In genomic region chr9:114805670-114806551, GRCh38 we compare ENCODE assay signal across 8 cellular contexts. TPM values are rescaled to one million over a fixed set of nuclear protein-coding genes. Genes with fewer than 3 reads are reported as not detected.
DNase-seq lines count a peak whose midpoint lies in the region; ATAC-seq and TF ChIP-seq lines count a peak whose summit lies in the region.

Gene TNFSF15 (minus strand): TSS chr9:114806039. CDS start chr9:114806012, 27 bp downstream.

- H3K4me2 ChIP-seq in mesenchymal stem cell (ENCODE audit: low read length, poor library complexity, severe bottlenecking), result no peak within 1 kb of the TSS

- H3K36me3 ChIP-seq in mesenchymal stem cell (ENCODE audit: control insufficient read depth in 1 of 2, insufficient read depth in 2 of 2, low read depth in 1 of 2, low read length in 2 of 2), result no peaks in the 10 kb centered on the region
- H3K36me3 ChIP-seq in upper lobe of left lung, result no peaks in the 10 kb centered on the region

- H3K27me3 ChIP-seq in mesenchymal stem cell (ENCODE audit: control insufficient read depth in 1 of 2, insufficient read depth in 1 of 2, low read length in 2 of 2) (no peaks in the 10 kb centered on the region), upper lobe of left lung (no peaks in the 10 kb centered on the region)

- peak within 1 kb of the TSS in 1 of 2 experiments; percentile 31 for H3K14ac ChIP-seq in mesenchymal stem cell (ENCODE audit: low read length in 2 of 2)

- no peak within 1 kb of the TSS for H3K9ac ChIP-seq in mesenchymal stem cell (ENCODE audit: low read length)

- no peak within 1 kb of the TSS for H2BK120ac ChIP-seq in mesenchymal stem cell (ENCODE audit: low read depth, low read length)

- H3K79me1 ChIP-seq in mesenchymal stem cell (replicated peaks; ENCODE audit: low read length, poor library complexity, severe bottlenecking), result no peaks in the 10 kb centered on the region

- peak in 1 of 4 donors; percentile 46 for TF ChIP-seq POLR2A in upper lobe of left lung (IDR thresholded peaks at IDR 0.05)

- no peak within 1 kb of the TSS for H2BK5ac ChIP-seq in mesenchymal stem cell (ENCODE audit: low read depth, low read length, poor library complexity, severe bottlenecking)

- no peak within 1 kb of the TSS for H2AFZ ChIP-seq in mesenchymal stem cell (ENCODE audit: low read depth, low read length)

- peak; percentile 85 for ATAC-seq in GM18520 (IDR thresholded peaks at IDR 0.05; ENCODE audit: unreplicated experiment)
- peak; percentile 91 for ATAC-seq in HG03025 (IDR thresholded peaks at IDR 0.05; ENCODE audit: low FRiP score, unreplicated experiment)
- ATAC-seq in upper lobe of left lung (ENCODE audit: low FRiP score in 2 of 2), result peak; percentile 87 to 94

- in situ Hi-C loops in T47D (cut with HindIII; ENCODE audit: low pct_unique_long_range_greater_than_20kb, low sequenced_read_pairs), result no loop called here

- H2BK15ac ChIP-seq in mesenchymal stem cell (ENCODE audit: low read depth, poor library complexity, severe bottlenecking), result no peak within 1 kb of the TSS

- TF ChIP-seq CTCF in upper lobe of left lung (IDR thresholded peaks at IDR 0.05), result no peak

- H3K27ac ChIP-seq in mesenchymal stem cell (ENCODE audit: low read length, poor library complexity, severe bottlenecking) (no peak within 1 kb of the TSS), upper lobe of left lung (peak within 1 kb of the TSS; percentile 55 to 86 (median 69))

- H3K18ac ChIP-seq in mesenchymal stem cell (ENCODE audit: low read depth in 1 of 2, low read length in 2 of 2), result peak within 1 kb of the TSS; percentile 81 to 82

- WGBS in mesenchymal stem cell, result 45% methylated on average over 7 of the region's 8 CpGs
- 18 to 26% methylated on average over 5 to 8 of the region's 8 CpGs for WGBS in upper lobe of left lung, 2 donors

- H3K4me3 ChIP-seq in mesenchymal stem cell (ENCODE audit: insufficient read depth in 1 of 2, low read depth in 1 of 2, low read length in 2 of 2) (no peak within 1 kb of the TSS), upper lobe of left lung (peak within 1 kb of the TSS in 3 of 4 donors; percentile 15 to 42 (median 33))

- H2AK5ac ChIP-seq in mesenchymal stem cell (ENCODE audit: low read length, severe bottlenecking), result no peak within 1 kb of the TSS

- no peak for TF ChIP-seq EP300 in upper lobe of left lung (IDR thresholded peaks at IDR 0.05)

- peak within 1 kb of the TSS; percentile 73 for H4K8ac ChIP-seq in mesenchymal stem cell (ENCODE audit: low read length)

- H3K4me1 ChIP-seq in mesenchymal stem cell (ENCODE audit: control insufficient read depth, insufficient read depth, low read depth, low read length) (peaks cover 11% of the 10 kb centered on the region), upper lobe of left lung (peaks cover 21 to 27% (median 25%) of the 10 kb centered on the region in 4 donors)

- H4K91ac ChIP-seq in mesenchymal stem cell (ENCODE audit: low read length), result peak within 1 kb of the TSS; percentile 87

- peak within 1 kb of the TSS; percentile 67 to 97 for H2BK12ac ChIP-seq in mesenchymal stem cell (ENCODE audit: low read length in 2 of 2)

- DNase-seq in AG08396 (ENCODE audit: low spot score) (peak; percentile 6), NCI-H526 (lab: John Stamatoyannopoulos, UW) (peak; percentile 5 to 62), T47D (ENCODE audit: low read depth in 1 of 2, low spot score in 1 of 2) (peak; percentile 9 to 84), mesenchymal stem cell (peak; percentile 86), upper lobe of left lung (peak; percentile 68 to 83), GM03348 (ENCODE audit: low spot score) (no peak)

- peak within 1 kb of the TSS; percentile 69 to 75 for H3K4ac ChIP-seq in mesenchymal stem cell (ENCODE audit: low read depth in 1 of 2, low read length in 2 of 2)

- no peak within 1 kb of the TSS for H3K23ac ChIP-seq in mesenchymal stem cell (ENCODE audit: low read length in 2 of 2)

- no peaks in the 10 kb centered on the region for H3K9me3 ChIP-seq in mesenchymal stem cell (ENCODE audit: control insufficient read depth, low read length)
- no peaks in the 10 kb centered on the region for H3K9me3 ChIP-seq in upper lobe of left lung

RNA-seq across cellular contexts. Expression of gene TNFSF15, which starts in this region (rescaled TPM):
- polyA plus RNA-seq in mesenchymal stem cell (2013, experiment 1 of 2), result 7.4 TPM
- 7.3 TPM for polyA plus RNA-seq in mesenchymal stem cell (2013, experiment 2 of 2)
- total RNA-seq in upper lobe of left lung, result 10 to 100 TPM in 1 of 6 donors, 1 to 10 TPM in 5; 1.4 to 11.0 (median 5.6) TPM

Comparison
In these comparisons a context has a peak if more than half of its experiments do, and no peak if none do; other contexts are left out.
1. H3K4me3 ChIP-seq: peak in upper lobe of left lung (3 of 4); none in mesenchymal stem cell (0 of 2).
2. Peak in every context shown above with its lines, with median percentiles within 50 percentile points of each other: ATAC-seq.